In the genomic region with DNA sequence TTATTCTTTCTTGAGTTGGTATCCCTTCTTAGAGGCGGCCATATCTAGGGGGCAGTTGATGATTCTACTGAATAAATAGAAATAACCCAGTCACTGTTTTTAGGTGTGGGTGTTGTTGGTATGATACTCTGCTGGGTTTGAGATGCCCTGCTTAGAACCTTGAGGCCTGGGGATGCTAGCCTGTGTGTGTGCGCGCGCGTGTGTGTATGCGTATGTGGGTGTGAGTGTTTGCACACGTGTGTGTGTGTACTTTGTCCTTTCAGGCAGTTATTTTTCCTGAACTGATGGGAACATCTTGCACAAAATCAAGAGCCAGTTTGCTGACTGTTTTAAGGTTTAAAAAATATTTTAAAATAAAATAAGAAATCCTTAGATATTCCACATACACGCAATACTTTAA, we compare ENCODE assay signal across 28 cellular contexts. TPM values are rescaled to one million over a fixed set of nuclear protein-coding genes. Genes with fewer than 3 reads are reported as not detected.
A peak's percentile ranks its signal among the peaks of the same experiment; 100 is the strongest.
DNase-seq lines count a peak whose midpoint lies in the region; ATAC-seq, FAIRE-seq and TF ChIP-seq lines count a peak whose summit lies in the region.
"Had no signal": no experiment of that assay in that cellular context is flagged by ENCODE, and none has a peak within 500 bp of the region (broad histone marks: within the 10 kb centered on the region; RNA-seq: fewer than 3 reads in every experiment).

No MANE protein-coding gene starts in this region.

- peak; percentile 56 for ATAC-seq in left colon

- H3K4me1 Mint-ChIP-seq in osteocyte (ENCODE audit: unreplicated experiment): peaks cover 14% of the 10 kb centered on the region
- H3K4me1 Mint-ChIP-seq: CD4-positive, alpha-beta memory T cell; CD4-positive, CD25-positive, alpha-beta regulatory T cell; CD8-positive, alpha-beta memory T cell had no signal

- H3K4me3 ChIP-seq in bronchial epithelial cell (ENCODE audit: low read depth, low read length) (no peak overlapping the region), suprapubic skin (no peak overlapping the region)
- H3K4me3 ChIP-seq: BLaER1 had no signal

- H3K27me3 ChIP-seq in bronchial epithelial cell (ENCODE audit: control insufficient read depth, insufficient read depth, low read length) (no peaks in the 10 kb centered on the region), suprapubic skin (no peaks in the 10 kb centered on the region)
- H3K27me3 ChIP-seq: BE2C, BLaER1 had no signal

- no peak overlapping the region for H3K27ac ChIP-seq in suprapubic skin
- H3K27ac ChIP-seq: BLaER1 had no signal

- no peak overlapping the region for H3K4me3 Mint-ChIP-seq in osteocyte (ENCODE audit: unreplicated experiment)
- H3K4me3 Mint-ChIP-seq: CD14-positive monocyte; CD4-positive, alpha-beta memory T cell; CD4-positive, CD25-positive, alpha-beta regulatory T cell; CD8-positive, alpha-beta memory T cell had no signal

- 95% methylated on average over 8 of the region's 8 CpGs for WGBS in suprapubic skin

- H3K36me3 ChIP-seq in bronchial epithelial cell (ENCODE audit: control insufficient read depth, insufficient read depth, low read length) (no peaks in the 10 kb centered on the region), suprapubic skin (no peaks in the 10 kb centered on the region)
- H3K36me3 ChIP-seq: BE2C, BLaER1 had no signal

- TF ChIP-seq EP300 in suprapubic skin (IDR thresholded peaks at IDR 0.05): no peak

- H3K9me3 ChIP-seq in suprapubic skin: no peaks in the 10 kb centered on the region
- H3K9me3 ChIP-seq: BE2C, BLaER1 had no signal

- DNase-seq in bronchial epithelial cell (ENCODE audit: low read depth) (no peak), left colon (peak in 1 of 2 donors; percentile 18), osteocyte (ENCODE audit: extremely low spot score, unreplicated experiment) (peak; percentile 51), SKM-1 (lab: John Stamatoyannopoulos, UW; ENCODE audit: unreplicated experiment) (no peak), suprapubic skin (ENCODE audit: low spot score in 2 of 2) (no peak)
- no peak for DNase-seq in stimulated activated CD4-positive, alpha-beta T cell treated with anti-CD3 and anti-CD28 coated beads, Interleukin-12 subunit alpha, Interleukin-12 subunit beta, amount 100 ng/mL, for 4 hours
- DNase-seq: 8988T; ACHN; BE2C; C1 segment of cervical spinal cord; CD4-positive, alpha-beta memory T cell; CD4-positive, CD25-positive, alpha-beta regulatory T cell; CD8-positive, alpha-beta memory T cell; COR-L47; DMS 273 treated with DMSO at 0.1 percent for 48 hours; DMS153; DMS53; DMS79; DND-41; EL; GF-D8 had no signal

- TF ChIP-seq POLR2A in suprapubic skin (IDR thresholded peaks at IDR 0.05): no peak

- no peak overlapping the region for H3K27ac Mint-ChIP-seq in osteocyte (ENCODE audit: unreplicated experiment)
- H3K27ac Mint-ChIP-seq: CD14-positive monocyte; CD4-positive, alpha-beta memory T cell; CD4-positive, CD25-positive, alpha-beta regulatory T cell; CD8-positive, alpha-beta memory T cell had no signal

- FAIRE-seq in bronchial epithelial cell (lab: Jason Lieb, UNC): peak; percentile 36
- FAIRE-seq: A204.1, G401.6, GM12891, GM19239 had no signal

- peaks cover 4% of the 10 kb centered on the region for H3K4me1 ChIP-seq in suprapubic skin
- H3K4me1 ChIP-seq: BE2C, BLaER1 had no signal

- no peak for TF ChIP-seq CTCF in bronchial epithelial cell (IDR thresholded peaks at IDR 0.05; ENCODE audit: insufficient read depth, low read length, severe bottlenecking)
- no peak for TF ChIP-seq CTCF in osteocyte (IDR thresholded peaks at IDR 0.05)
- TF ChIP-seq CTCF in suprapubic skin (IDR thresholded peaks at IDR 0.05): no peak

- intact Hi-C loops in left colon (cut with DNase I, micrococcal nuclease): no loop called here

- no peaks in the 10 kb centered on the region for H3K27me3 Mint-ChIP-seq in osteocyte (ENCODE audit: unreplicated experiment)

- no peaks in the 10 kb centered on the region for H3K36me3 Mint-ChIP-seq in osteocyte (ENCODE audit: unreplicated experiment)
- H3K36me3 Mint-ChIP-seq: CD14-positive monocyte; CD4-positive, alpha-beta memory T cell; CD4-positive, CD25-positive, alpha-beta regulatory T cell; CD8-positive, alpha-beta memory T cell had no signal

- H3K9me3 Mint-ChIP-seq in osteocyte (ENCODE audit: unreplicated experiment): no peaks in the 10 kb centered on the region
- H3K9me3 Mint-ChIP-seq: CD8-positive, alpha-beta memory T cell had no signal

RNA-seq across cellular contexts. Expression of a gene that starts 3.3 kb away (rescaled TPM):
- total RNA-seq in bronchial epithelial cell (0.53 and 15.0 TPM in 2 replicates), left colon (1 to 10 TPM in 1 of 2 donors, under 1 TPM in 1; 0.84 to 1.5 TPM), osteocyte (not detected in 2 replicates), suprapubic skin (10 to 100 TPM in 3 of 4 donors, 1 to 10 TPM in 1; 7.1 to 40.1 (median 10.9) TPM)
- total RNA-seq: A673; CD4-positive, alpha-beta memory T cell; CD4-positive, CD25-positive, alpha-beta regulatory T cell had no signal
